10 cellular contexts compared by ENCODE assay signal in the genomic region with DNA sequence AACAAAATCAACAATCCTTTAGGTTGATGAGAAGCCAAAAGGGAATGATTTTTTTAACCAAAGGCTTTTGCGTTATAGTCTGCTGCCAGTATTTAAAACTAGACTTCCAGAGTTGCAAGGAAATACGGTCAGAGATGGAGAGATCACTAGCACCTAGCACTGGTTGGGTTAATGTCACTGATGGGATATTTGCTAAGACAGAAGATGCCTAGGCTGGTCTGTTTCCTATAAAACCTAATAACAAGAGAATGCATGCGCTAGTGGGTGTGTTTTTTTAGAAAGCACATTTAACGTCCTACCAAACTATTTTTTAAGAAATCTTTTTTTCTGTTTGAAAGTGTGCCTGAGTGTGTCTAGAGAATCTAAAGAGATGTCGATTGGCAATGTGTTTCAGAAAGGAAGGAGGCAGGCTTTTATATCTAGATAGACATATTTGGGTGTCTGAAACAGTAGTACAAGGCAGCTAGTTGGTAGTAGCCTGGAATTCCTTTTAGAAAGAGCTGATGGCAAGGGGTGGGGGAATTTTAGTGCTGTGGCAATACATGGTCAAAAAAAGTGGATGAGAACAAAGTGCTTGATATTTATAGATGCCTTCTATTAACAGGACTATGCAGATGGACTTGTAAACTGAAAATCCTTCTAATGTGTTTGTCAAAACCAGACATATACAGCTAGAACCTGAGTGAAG. TPM values are rescaled to one million over a fixed set of nuclear protein-coding genes. Genes with fewer than 3 reads are reported as not detected.
DNase-seq lines count a peak whose midpoint lies in the region; ATAC-seq and TF ChIP-seq lines count a peak whose summit lies in the region.
"Had no signal": no experiment of that assay in that cellular context is flagged by ENCODE, and none has a peak within 500 bp of the region (broad histone marks: within the 10 kb centered on the region; RNA-seq: fewer than 3 reads in every experiment).

No MANE protein-coding gene starts in this region.

- DNase-seq in SK-N-SH (no peak), fibroblast of pulmonary artery (ENCODE audit: low read depth) (peak; percentile 68), nephron progenitor cell (no peak), DMS153 (lab: John Stamatoyannopoulos, UW) (no peak)
- no peak for DNase-seq in CD4-positive, alpha-beta memory T cell
- DNase-seq: activated CD4-positive, alpha-beta T cell treated with anti-CD3 and anti-CD28 coated beads, Interleukin-2, amount 50 U/mL, for 48 hours; NCI-H524 had no signal

- intact Hi-C loops in CD4-positive, alpha-beta memory T cell (cut with micrococcal nuclease) = no loop called here

- peaks cover 5% of the 10 kb centered on the region for H3K36me3 Mint-ChIP-seq in nephron progenitor cell (ENCODE audit: low read depth)
- H3K36me3 Mint-ChIP-seq in CD4-positive, alpha-beta memory T cell = no peaks in the 10 kb centered on the region

- no peaks in the 10 kb centered on the region for H3K27me3 ChIP-seq in SK-N-SH (ENCODE audit: insufficient read depth)
- no peaks in the 10 kb centered on the region for H3K27me3 ChIP-seq in CD4-positive, alpha-beta memory T cell (ENCODE audit: insufficient read depth, low read length)

- peaks cover 32 to 39% of the 10 kb centered on the region in 2 experiments for H3K4me1 ChIP-seq in SK-N-SH (ENCODE audit: control insufficient read depth in 1 of 2, insufficient read depth in 2 of 2, low read depth in 1 of 2, low read length in 1 of 2)
- H3K4me1 ChIP-seq in CD4-positive, alpha-beta memory T cell (ENCODE audit: insufficient read depth, low read length) = no peaks in the 10 kb centered on the region

- POLR2A ChIA-PET in SK-N-SH (lab: Yijun Ruan, JAX) = no interaction called here
- POLR2A ChIA-PET in CD4-positive, alpha-beta memory T cell (lab: Charles Lee; ENCODE audit: partially characterized antibody) = no interaction called here

- H3K9me2 ChIP-seq in SK-N-SH = no peaks in the 10 kb centered on the region

- H3K9ac ChIP-seq in SK-N-SH = peak overlapping the region; percentile 82

- ATAC-seq in HG02884 (IDR thresholded peaks at IDR 0.05; ENCODE audit: unreplicated experiment) (no peak), GM19463 (IDR thresholded peaks at IDR 0.05; ENCODE audit: unreplicated experiment) (no peak)

- H3K79me2 ChIP-seq in SK-N-SH (ENCODE audit: insufficient read depth) = peaks cover 57% of the 10 kb centered on the region

- peak overlapping the region; percentile 90 for H3K4me3 Mint-ChIP-seq in nephron progenitor cell
- H3K4me3 Mint-ChIP-seq in CD4-positive, alpha-beta memory T cell = no peak overlapping the region

- TF ChIP-seq EP300 in SK-N-SH (IDR thresholded peaks at IDR 0.05; ENCODE audit: borderline replicate concordance in 1 of 2, low read depth in 1 of 2, low read length in 1 of 2) = no peak

- peaks cover 43% of the 10 kb centered on the region for H3K4me1 Mint-ChIP-seq in nephron progenitor cell
- H3K4me1 Mint-ChIP-seq in CD4-positive, alpha-beta memory T cell = no peaks in the 10 kb centered on the region

- TF ChIP-seq RAD21 in SK-N-SH (IDR thresholded peaks at IDR 0.05; ENCODE audit: low read length) = no peak

- H3K27ac ChIP-seq in 22Rv1 (peak overlapping the region; percentile 67), SK-N-SH (ENCODE audit: low read depth in 2 of 2, low read length in 1 of 2) (peak overlapping the region; percentile 87 to 90)
- no peak overlapping the region for H3K27ac ChIP-seq in CD4-positive, alpha-beta memory T cell (ENCODE audit: low read depth, low read length)

- H3K4me3 ChIP-seq in SK-N-SH (ENCODE audit: low read depth in 2 of 2, low read length in 1 of 2) (peak overlapping the region; percentile 69 to 74), fibroblast of pulmonary artery (replicated peaks; ENCODE audit: low read depth, low read length) (peak overlapping the region; percentile 67)
- no peak overlapping the region for H3K4me3 ChIP-seq in CD4-positive, alpha-beta memory T cell (ENCODE audit: low read length in 2 of 2)

- H3K27ac Mint-ChIP-seq in nephron progenitor cell = peak overlapping the region; percentile 9
- no peak overlapping the region for H3K27ac Mint-ChIP-seq in CD4-positive, alpha-beta memory T cell

- H3K27me3 Mint-ChIP-seq in nephron progenitor cell (ENCODE audit: low read depth, poor library complexity) = no peaks in the 10 kb centered on the region
- no peaks in the 10 kb centered on the region for H3K27me3 Mint-ChIP-seq in CD4-positive, alpha-beta memory T cell

- H2AFZ ChIP-seq in SK-N-SH (ENCODE audit: low read depth) = no peak overlapping the region

- peaks cover 47% of the 10 kb centered on the region for H4K20me1 ChIP-seq in SK-N-SH (ENCODE audit: insufficient read depth)

- no peaks in the 10 kb centered on the region for H3K9me3 Mint-ChIP-seq in nephron progenitor cell
- H3K9me3 Mint-ChIP-seq in CD4-positive, alpha-beta memory T cell = peaks cover 0 to 3% (median 0%) of the 10 kb centered on the region in 8 donors

- no peak for TF ChIP-seq CTCF in 22Rv1 (IDR thresholded peaks at IDR 0.05)
- TF ChIP-seq CTCF in SK-N-SH (IDR thresholded peaks at IDR 0.05) = no peak
- TF ChIP-seq CTCF in fibroblast of pulmonary artery (IDR thresholded peaks at IDR 0.05; ENCODE audit: low read length, missing control alignments) = no peak
- no peak for TF ChIP-seq CTCF in nephron progenitor cell (IDR thresholded peaks at IDR 0.05)

- CTCF ChIA-PET in SK-N-SH (lab: Yijun Ruan, JAX) = interaction anchor here (0.9 kb wide), 1 partner anchor 165 kb away, joined by 3 read pairs; no protein-coding TSS in a partner anchor
- CTCF ChIA-PET in CD4-positive, alpha-beta memory T cell (lab: Charles Lee; ENCODE audit: partially characterized antibody) = no interaction called here

- 9% methylated on average over 5 of the region's 5 CpGs for WGBS in SK-N-SH (ENCODE audit: low lambda C conversion rate)

- H3K9me3 ChIP-seq in SK-N-SH = no peaks in the 10 kb centered on the region
- H3K9me3 ChIP-seq in CD4-positive, alpha-beta memory T cell (ENCODE audit: control insufficient read depth in 1 of 2, low read length in 2 of 2) = no peaks in the 10 kb centered on the region

- peaks cover 24% of the 10 kb centered on the region for H3F3A ChIP-seq in SK-N-SH (replicated peaks; ENCODE audit: insufficient read depth)

- H3K36me3 ChIP-seq in SK-N-SH (replicated peaks in 1 of 2; ENCODE audit: control insufficient read depth in 1 of 2, insufficient read depth in 2 of 2, low read length in 1 of 2) = peaks cover 31 to 36% of the 10 kb centered on the region in 2 experiments
- no peaks in the 10 kb centered on the region for H3K36me3 ChIP-seq in CD4-positive, alpha-beta memory T cell (ENCODE audit: insufficient read depth, low read length)

- H3K4me2 ChIP-seq in SK-N-SH = peak overlapping the region; percentile 86

TF ChIP-seq in SK-N-SH, 30 proteins besides CTCF, POLR2A, EP300 and RAD21 (continues in another document):
- 0 out of 2 replicates have a peak, but pooled peaks have one; percentile 6 for TF ChIP-seq FOSL2 (IDR thresholded peaks at IDR 0.05; ENCODE audit: borderline replicate concordance, low read depth)
- TF ChIP-seq, protein P1, sequence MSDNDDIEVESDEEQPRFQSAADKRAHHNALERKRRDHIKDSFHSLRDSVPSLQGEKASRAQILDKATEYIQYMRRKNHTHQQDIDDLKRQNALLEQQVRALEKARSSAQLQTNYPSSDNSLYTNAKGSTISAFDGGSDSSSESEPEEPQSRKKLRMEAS (IDR thresholded peaks at IDR 0.05; ENCODE audit: low read depth) = peak; percentile 24; the same call in 1 of the 2 replicates
- 0 out of 2 replicates have a peak, but pooled peaks have one; percentile 21 for TF ChIP-seq RFX5 (IDR thresholded peaks at IDR 0.05; ENCODE audit: low read length)
- no peak for TF ChIP-seq NRF1 (IDR thresholded peaks at IDR 0.05; ENCODE audit: low read depth, low read length)
- TF ChIP-seq REST (IDR thresholded peaks at IDR 0.05; ENCODE audit: low read depth, low read length) = no peak
- TF ChIP-seq SMC3 (IDR thresholded peaks at IDR 0.05; ENCODE audit: low read depth, low read length) = 0 out of 2 replicates have a peak, but pooled peaks have one; percentile 2
- no peak for TF ChIP-seq RCOR1 (IDR thresholded peaks at IDR 0.05; ENCODE audit: low read length)
- peak; percentile 30; the same call in 1 of the 2 replicates for TF ChIP-seq TCF12 (IDR thresholded peaks at IDR 0.05)
- TF ChIP-seq MEF2A (IDR thresholded peaks at IDR 0.05; ENCODE audit: borderline replicate concordance, low read depth) = no peak
- TF ChIP-seq SIN3A (IDR thresholded peaks at IDR 0.05; ENCODE audit: borderline replicate concordance, low read depth, low read length) = peak; percentile 15; the same call in 1 of the 2 replicates
- no peak for TF ChIP-seq RXRA (IDR thresholded peaks at IDR 0.05; ENCODE audit: borderline replicate concordance, low read depth)
- 0 out of 2 replicates have a peak, but pooled peaks have one; percentile 5 for TF ChIP-seq TAF1 (IDR thresholded peaks at IDR 0.05; ENCODE audit: borderline replicate concordance, low read depth, low read length)

RNA-seq across cellular contexts. Expression of gene CALD1, which starts 0.9 kb away (rescaled TPM):
- 299 and 303 TPM in 2 replicates for polyA plus RNA-seq in SK-N-SH (2012; rRNA removed)
- 269 and 329 TPM in 2 replicates for polyA plus RNA-seq in SK-N-SH (2012; cell fraction: cytosol; rRNA removed)
- polyA plus RNA-seq in SK-N-SH (2012; cell fraction: nucleus; rRNA removed) = 304 and 462 TPM in 2 replicates
- total RNA-seq in CD4-positive, alpha-beta memory T cell = not detected
- under 1 TPM in 1 of 2 donors, not detected in 1; 0.13 TPM for polyA plus RNA-seq in CD4-positive, alpha-beta memory T cell

Comparison
In these comparisons a context has a peak if more than half of its experiments do, and no peak if none do; other contexts are left out.
1. H3K4me3 ChIP-seq: peak in SK-N-SH (2 of 2) and fibroblast of pulmonary artery (single experiment); none in CD4-positive, alpha-beta memory T cell (0 of 2).
2. RNA of gene CALD1, which starts 0.9 kb away (polyA plus RNA-seq): 269 to 462 TPM in SK-N-SH; 0.13 TPM in CD4-positive, alpha-beta memory T cell; every median in the first group is over 100 times any median in the second.